ENCODE assay signal across 17 cellular contexts in the genomic region with DNA sequence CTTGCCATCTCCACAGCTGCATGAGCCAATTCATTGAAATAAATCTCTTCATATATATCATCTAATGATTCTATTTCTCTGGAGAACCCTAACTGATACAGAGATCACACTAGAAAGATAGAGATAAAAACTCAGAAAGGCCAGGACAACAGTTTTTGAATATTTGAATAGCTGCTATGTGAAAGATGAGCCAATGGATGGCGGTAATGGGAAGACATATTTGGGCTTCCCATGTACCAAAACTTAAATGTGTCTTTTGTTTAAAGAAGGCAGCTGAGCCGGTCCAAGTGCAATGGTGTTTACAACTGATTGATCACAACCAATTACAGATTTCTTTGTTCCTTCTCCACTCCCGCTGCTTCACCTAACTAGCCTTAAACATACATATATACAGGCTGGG.
"Had no signal": no experiment of that assay in that cellular context is flagged by ENCODE, and none has a peak within 500 bp of the region (broad histone marks: within the 10 kb centered on the region; RNA-seq: fewer than 3 reads in every experiment).

No MANE protein-coding gene starts in this region.

- ATAC-seq: mucosa of descending colon; naive thymus-derived CD4-positive, alpha-beta T cell; stimulated activated effector memory CD8-positive, alpha-beta T cell treated with anti-CD3 and anti-CD28 coated beads, Interleukin-12 subunit alpha, Interleukin-12 subunit beta, amount 100 ng/mL, for 72 hours had no signal

- DNase-seq: activated CD4-positive, alpha-beta T cell treated with anti-CD3 and anti-CD28 coated beads for 1 hour; activated CD4-positive, alpha-beta T cell treated with anti-CD3 and anti-CD28 coated beads, Interleukin-2, amount 50 U/mL, for 4 hours; activated naive CD4-positive, alpha-beta T cell; activated naive CD8-positive, alpha-beta T cell treated with anti-CD3 and anti-CD28 coated beads, Interleukin-2, amount 10 ng/mL, durations not matched to agents 7 days and 5 days; activated T-cell treated with anti-CD3 and anti-CD28 coated beads for 4 hours; anterior cingulate cortex; brain microvascular endothelial cell; hypothalamus; kidney; left ventricle myocardium inferior; mucosa of descending colon; naive thymus-derived CD4-positive, alpha-beta T cell; stimulated activated CD4-positive, alpha-beta T cell treated with anti-CD3 and anti-CD28 coated beads, Interleukin-12 subunit alpha, Interleukin-12 subunit beta, amount 100 ng/mL, for 4 hours; stimulated activated CD4-positive, alpha-beta T cell treated with anti-CD3 and anti-CD28 coated beads, Interleukin-2, amount 100 ng/mL, for 24 hours; T-helper 9 cell; thyroid gland had no signal

- H3K27ac ChIP-seq: brain microvascular endothelial cell, left ventricle myocardium inferior, thyroid gland had no signal
